8 cellular contexts compared by ENCODE assay signal in genomic region chr21:32413697-32414578, GRCh38. TPM values are rescaled to one million over a fixed set of nuclear protein-coding genes. Genes with fewer than 3 reads are reported as not detected.
DNase-seq lines count a peak whose midpoint lies in the region; ATAC-seq, FAIRE-seq and TF ChIP-seq lines count a peak whose summit lies in the region.

No MANE protein-coding gene starts in this region.

- H3K27me3 ChIP-seq in left ventricle myocardium inferior (ENCODE audit: low read depth) (no peaks in the 10 kb centered on the region), bronchial epithelial cell (ENCODE audit: control insufficient read depth, insufficient read depth, low read length) (no peaks in the 10 kb centered on the region), mesenchymal stem cell (ENCODE audit: control insufficient read depth in 1 of 2, insufficient read depth in 1 of 2, low read length in 2 of 2) (peaks cover 0 to 66% of the 10 kb centered on the region in 2 experiments)

- no peak overlapping the region for H2BK120ac ChIP-seq in mesenchymal stem cell (ENCODE audit: low read depth, low read length)

- no peaks in the 10 kb centered on the region for H3K79me1 ChIP-seq in mesenchymal stem cell (replicated peaks; ENCODE audit: low read length, poor library complexity, severe bottlenecking)

- H3K9ac ChIP-seq in mesenchymal stem cell (ENCODE audit: low read length), result peak overlapping the region; percentile 98

- no peak overlapping the region for H3K23ac ChIP-seq in mesenchymal stem cell (ENCODE audit: low read length in 2 of 2)

- H4K91ac ChIP-seq in mesenchymal stem cell (ENCODE audit: low read length), result no peak overlapping the region

- no peak overlapping the region for H2BK15ac ChIP-seq in mesenchymal stem cell (ENCODE audit: low read depth, poor library complexity, severe bottlenecking)

- no peak overlapping the region for H2BK12ac ChIP-seq in mesenchymal stem cell (ENCODE audit: low read length in 2 of 2)

- H3K4me1 ChIP-seq in left ventricle myocardium inferior, result peaks cover 90% of the 10 kb centered on the region
- peaks cover 19% of the 10 kb centered on the region for H3K4me1 ChIP-seq in mesenchymal stem cell (ENCODE audit: control insufficient read depth, insufficient read depth, low read depth, low read length)

- no peak overlapping the region for H2AK5ac ChIP-seq in mesenchymal stem cell (ENCODE audit: low read length, severe bottlenecking)

- peak overlapping the region; percentile 100 for H3K27ac ChIP-seq in left ventricle myocardium inferior (replicated peaks)
- no peak overlapping the region for H3K27ac ChIP-seq in mesenchymal stem cell (ENCODE audit: low read length, poor library complexity, severe bottlenecking)

- H3K4me2 ChIP-seq in mesenchymal stem cell (ENCODE audit: low read length, poor library complexity, severe bottlenecking), result no peak overlapping the region

- WGBS in mesenchymal stem cell, result 87% methylated on average over 6 of the region's 7 CpGs

- H4K8ac ChIP-seq in mesenchymal stem cell (ENCODE audit: low read length), result no peak overlapping the region

- no peak for ATAC-seq in left ventricle myocardium superior
- ATAC-seq in HG02981 (IDR thresholded peaks at IDR 0.05; ENCODE audit: unreplicated experiment), result no peak
- no peak for ATAC-seq in HG02588 (IDR thresholded peaks at IDR 0.05; ENCODE audit: unreplicated experiment)
- ATAC-seq in GM21529 (IDR thresholded peaks at IDR 0.05; ENCODE audit: unreplicated experiment), result no peak
- ATAC-seq in GM18861 (IDR thresholded peaks at IDR 0.05; ENCODE audit: unreplicated experiment), result no peak

- H2AFZ ChIP-seq in mesenchymal stem cell (ENCODE audit: low read depth, low read length), result no peak overlapping the region

- H3K4me3 ChIP-seq in left ventricle myocardium inferior (peak overlapping the region; percentile 85), bronchial epithelial cell (ENCODE audit: low read depth, low read length) (peak overlapping the region; percentile 64), mesenchymal stem cell (ENCODE audit: insufficient read depth in 1 of 2, low read depth in 1 of 2, low read length in 2 of 2) (peak overlapping the region in 1 of 2 experiments; percentile 90)

- intact Hi-C loops in left ventricle myocardium inferior (cut with micrococcal nuclease), result no loop called here
- intact Hi-C loops in left ventricle myocardium superior (cut with micrococcal nuclease), result no loop called here

- DNase-seq in left ventricle myocardium inferior (no peak), left ventricle myocardium superior (no peak), bronchial epithelial cell (ENCODE audit: low read depth) (peak; percentile 40), mesenchymal stem cell (no peak)

- H3K36me3 ChIP-seq in left ventricle myocardium inferior (no peaks in the 10 kb centered on the region), bronchial epithelial cell (ENCODE audit: control insufficient read depth, insufficient read depth, low read length) (peaks cover 2% of the 10 kb centered on the region), mesenchymal stem cell (ENCODE audit: control insufficient read depth in 1 of 2, insufficient read depth in 2 of 2, low read depth in 1 of 2, low read length in 2 of 2) (no peaks in the 10 kb centered on the region)

- no peak overlapping the region for H3K14ac ChIP-seq in mesenchymal stem cell (ENCODE audit: low read length in 2 of 2)

- no peak for FAIRE-seq in bronchial epithelial cell (lab: Jason Lieb, UNC)

- H3K18ac ChIP-seq in mesenchymal stem cell (ENCODE audit: low read depth in 1 of 2, low read length in 2 of 2), result no peak overlapping the region

- TF ChIP-seq CTCF in left ventricle myocardium inferior (IDR thresholded peaks at IDR 0.05; ENCODE audit: borderline replicate concordance), result no peak
- no peak for TF ChIP-seq CTCF in bronchial epithelial cell (IDR thresholded peaks at IDR 0.05; ENCODE audit: insufficient read depth, low read length, severe bottlenecking)

- H3K4ac ChIP-seq in mesenchymal stem cell (ENCODE audit: low read depth in 1 of 2, low read length in 2 of 2), result no peak overlapping the region

- no peak overlapping the region for H2BK5ac ChIP-seq in mesenchymal stem cell (ENCODE audit: low read depth, low read length, poor library complexity, severe bottlenecking)

- H3K9me3 ChIP-seq in left ventricle myocardium inferior (replicated peaks), result no peaks in the 10 kb centered on the region
- H3K9me3 ChIP-seq in mesenchymal stem cell (ENCODE audit: control insufficient read depth, low read length), result no peaks in the 10 kb centered on the region

RNA-seq across cellular contexts. Expression of gene EVA1C, which starts 1.4 kb away (rescaled TPM):
- total RNA-seq in left ventricle myocardium inferior (13.9 TPM), left ventricle myocardium superior (13.6 TPM), bronchial epithelial cell (8.8 and 9.0 TPM in 2 replicates)
- not detected for polyA plus RNA-seq in mesenchymal stem cell (2013, experiment 1 of 2)
- not detected for polyA plus RNA-seq in mesenchymal stem cell (2013, experiment 2 of 2)

RNA-seq across cellular contexts. Expression of gene URB1, which starts 21.1 kb away (rescaled TPM):
- 13.8 TPM for total RNA-seq in left ventricle myocardium inferior
- total RNA-seq in left ventricle myocardium superior, result 11.9 TPM
- total RNA-seq in bronchial epithelial cell, result 19.3 and 22.4 TPM in 2 replicates
- polyA plus RNA-seq in mesenchymal stem cell (2013, experiment 1 of 2), result 2.4 TPM
- polyA plus RNA-seq in mesenchymal stem cell (2013, experiment 2 of 2), result 2.2 TPM
